1 cellular context compared by ENCODE assay signal in the genomic region with DNA sequence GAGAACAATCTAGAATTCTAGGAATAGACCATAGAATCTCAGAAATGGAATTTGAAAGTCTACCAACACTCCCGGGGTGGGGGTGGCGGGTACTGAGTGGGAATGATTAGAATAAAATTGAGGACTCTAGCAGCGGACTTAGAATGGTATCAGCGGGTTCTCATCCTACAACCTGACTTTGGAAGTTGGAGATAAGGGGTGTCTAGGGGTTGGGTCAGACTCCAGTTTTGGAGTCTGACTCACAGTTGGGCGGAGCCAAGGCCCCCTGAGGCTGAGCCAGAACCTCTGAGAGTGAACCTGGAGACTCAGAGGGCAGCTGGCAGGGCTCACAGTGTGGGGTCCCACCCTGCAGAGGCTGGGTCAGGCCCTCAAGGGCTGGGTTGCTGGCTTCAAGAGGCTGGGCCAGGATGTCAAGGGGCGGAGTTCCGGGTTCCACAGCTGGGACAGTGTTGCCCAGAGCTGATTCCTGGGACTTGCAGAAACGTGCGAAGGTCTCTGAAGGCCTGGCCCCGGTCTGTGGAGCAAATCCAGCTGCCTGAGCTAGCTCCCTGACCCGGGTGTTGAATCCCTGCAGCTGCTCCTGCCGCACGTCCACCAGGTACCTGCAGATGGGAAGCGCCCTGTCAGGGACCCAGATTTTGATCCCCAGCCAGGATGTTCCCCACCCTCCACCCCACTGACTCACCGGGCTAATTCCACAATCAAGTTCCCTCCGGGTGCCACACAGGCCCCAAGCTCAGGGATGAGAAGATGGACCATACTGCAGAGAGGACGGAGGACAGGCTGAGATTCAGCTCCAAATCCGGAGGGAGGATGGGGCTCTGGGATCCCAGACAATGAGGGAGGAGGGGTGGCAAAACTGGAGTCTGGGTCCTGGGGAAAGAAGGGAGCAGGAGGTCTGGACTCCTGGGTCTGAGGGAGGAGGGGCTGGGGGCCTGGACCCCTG.
TF ChIP-seq lines count a peak whose summit lies in the region.

No MANE protein-coding gene starts in this region.

TF ChIP-seq in IMR-90, 13 proteins besides CTCF, POLR2A, EP300 and RAD21:
- TF ChIP-seq SMC3 (IDR thresholded peaks at IDR 0.05; ENCODE audit: low read depth, low read length): no peak
- no peak for TF ChIP-seq CEBPB (IDR thresholded peaks at IDR 0.05; ENCODE audit: low read depth, low read length)
- TF ChIP-seq, protein P1, sequence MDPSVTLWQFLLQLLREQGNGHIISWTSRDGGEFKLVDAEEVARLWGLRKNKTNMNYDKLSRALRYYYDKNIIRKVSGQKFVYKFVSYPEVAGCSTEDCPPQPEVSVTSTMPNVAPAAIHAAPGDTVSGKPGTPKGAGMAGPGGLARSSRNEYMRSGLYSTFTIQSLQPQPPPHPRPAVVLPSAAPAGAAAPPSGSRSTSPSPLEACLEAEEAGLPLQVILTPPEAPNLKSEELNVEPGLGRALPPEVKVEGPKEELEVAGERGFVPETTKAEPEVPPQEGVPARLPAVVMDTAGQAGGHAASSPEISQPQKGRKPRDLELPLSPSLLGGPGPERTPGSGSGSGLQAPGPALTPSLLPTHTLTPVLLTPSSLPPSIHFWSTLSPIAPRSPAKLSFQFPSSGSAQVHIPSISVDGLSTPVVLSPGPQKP (IDR thresholded peaks at IDR 0.05; ENCODE audit: borderline replicate concordance, low read depth, low read length): no peak
- TF ChIP-seq FOS (IDR thresholded peaks at IDR 0.05; ENCODE audit: low read depth, low read length): no peak
- TF ChIP-seq RCOR1 (IDR thresholded peaks at IDR 0.05; ENCODE audit: insufficient replicate concordance, low read length): no peak
- no peak for TF ChIP-seq NFE2L2 (IDR thresholded peaks at IDR 0.05; ENCODE audit: low read depth, low read length)
- TF ChIP-seq MAFK (IDR thresholded peaks at IDR 0.05; ENCODE audit: low read depth, low read length): no peak
- no peak for TF ChIP-seq CHD1 (IDR thresholded peaks at IDR 0.05; ENCODE audit: low read depth, low read length)
- TF ChIP-seq BHLHE40 (IDR thresholded peaks at IDR 0.05; ENCODE audit: low read depth, low read length): no peak
